In the genomic region with DNA sequence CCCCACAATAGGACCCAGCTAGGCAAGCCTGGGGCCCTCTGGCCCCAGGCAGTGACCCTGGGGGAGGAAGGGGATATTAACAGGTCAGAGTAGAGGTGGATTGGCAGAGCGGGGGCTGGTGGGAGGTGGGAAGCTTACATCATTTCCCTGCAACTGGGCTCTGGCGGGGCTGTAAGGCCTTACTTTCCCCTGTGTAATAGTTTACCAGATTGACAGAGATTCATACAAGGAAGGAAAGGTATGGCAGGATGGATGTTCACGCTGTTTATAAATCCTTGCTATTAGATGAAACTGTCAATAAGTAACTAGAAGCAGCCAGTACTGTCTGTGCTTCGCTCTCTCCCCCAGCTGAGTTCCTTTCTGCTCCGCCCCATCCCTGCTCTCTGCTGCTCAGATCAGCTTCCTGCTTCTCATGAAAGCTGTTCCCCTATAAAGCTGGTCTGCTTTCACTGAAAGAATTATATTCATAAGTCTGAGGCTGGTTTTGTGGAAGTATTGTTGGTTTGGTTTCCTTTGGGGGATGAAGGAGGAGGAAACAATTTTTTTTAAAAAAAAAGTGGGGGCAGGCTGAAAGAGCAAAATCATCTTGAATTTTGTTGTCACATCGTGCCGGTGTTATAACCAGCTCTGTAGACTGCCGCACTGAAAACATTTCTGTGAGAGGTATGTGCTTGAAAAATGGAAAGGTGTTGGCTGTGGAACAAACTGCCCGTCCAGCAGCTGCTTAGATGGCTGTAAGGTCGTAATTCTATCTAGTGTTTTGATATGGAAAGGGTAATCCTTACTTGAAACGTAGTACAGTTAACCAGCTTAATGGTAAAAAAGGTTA, we compare ENCODE assay signal across 8 cellular contexts.
DNase-seq lines count a peak whose midpoint lies in the region; ATAC-seq and TF ChIP-seq lines count a peak whose summit lies in the region.

No MANE protein-coding gene starts in this region.

- H3K79me2 ChIP-seq in PC-3 (ENCODE audit: low read length): no peaks in the 10 kb centered on the region

- WGBS in neuronal stem cell (ENCODE audit: extremely low coverage in 2 of 2, insufficient read length in 2 of 2, insufficient replicate concordance in 1 of 2), 2 donors: no CpG with 5 or more reads among the region's 11 CpGs
- WGBS in urinary bladder: 4% methylated on average over 11 of the region's 11 CpGs

- H2BK5ac ChIP-seq in neuronal stem cell (ENCODE audit: low read length): no peak overlapping the region

- intact Hi-C loops in PC-3 (cut with micrococcal nuclease): loop anchor here (5.0 kb wide), 1 partner anchor 787 kb away; no protein-coding TSS in a partner anchor

- no peak overlapping the region for H3K18ac ChIP-seq in neuronal stem cell (ENCODE audit: low read length)

- no peak overlapping the region for H4K91ac ChIP-seq in neuronal stem cell (ENCODE audit: low read depth, low read length, poor library complexity)

- H3K4me2 ChIP-seq in PC-3 (ENCODE audit: low read length) (peak overlapping the region; percentile 82), neuronal stem cell (ENCODE audit: insufficient read depth, low read length, poor library complexity, severe bottlenecking) (peak overlapping the region; percentile 46)

- H3K9ac ChIP-seq in PC-3 (ENCODE audit: low read length) (peak overlapping the region; percentile 36; the same call in 1 of the 2 replicates), neuronal stem cell (ENCODE audit: low read depth, low read length, poor library complexity) (no peak overlapping the region)

- H3K14ac ChIP-seq in neuronal stem cell (ENCODE audit: low read length): no peak overlapping the region

- DNase-seq in AG04449 (ENCODE audit: low read depth, low spot score) (no peak), PC-3 (peak; percentile 34), foreskin melanocyte (peak; percentile 62), neuronal stem cell (ENCODE audit: low spot score) (no peak)
- DNase-seq in activated T-helper 9 cell treated with anti-CD3 and anti-CD28 coated beads, Interleukin-2, amount 50 U/mL, for 16 hours (ENCODE audit: low read depth): peak; percentile 10

- no peak overlapping the region for H2BK12ac ChIP-seq in neuronal stem cell (ENCODE audit: low read length)

- no peaks in the 10 kb centered on the region for H3K9me2 ChIP-seq in PC-3 (replicated peaks; ENCODE audit: low read length)

- H2AK5ac ChIP-seq in neuronal stem cell (ENCODE audit: low read depth, low read length): no peak overlapping the region

- H2BK120ac ChIP-seq in neuronal stem cell (ENCODE audit: low read depth, low read length): no peak overlapping the region

- H3K23ac ChIP-seq in neuronal stem cell (ENCODE audit: low read depth, low read length, poor library complexity): no peak overlapping the region

- H3K4me1 ChIP-seq in PC-3 (ENCODE audit: insufficient read depth, low read length) (peaks cover 15% of the 10 kb centered on the region), neuronal stem cell (ENCODE audit: control insufficient read depth in 2 of 2, insufficient read depth in 1 of 2, low read depth in 1 of 2, low read length in 2 of 2) (peaks cover 8% of the 10 kb centered on the region in 2 donors), urinary bladder (ENCODE audit: insufficient read depth) (peaks cover 2% of the 10 kb centered on the region)

- POLR2A ChIA-PET in AG04449 (lab: Yijun Ruan, JAX) (no interaction called here), PC-3 (lab: Charles Lee; ENCODE audit: unreplicated experiment) (interaction anchor here (0.6 kb wide), 1 partner anchor 793 kb away, joined by 3 read pairs; no protein-coding TSS in a partner anchor)

- no peaks in the 10 kb centered on the region for H4K20me1 ChIP-seq in PC-3 (ENCODE audit: low read length)

- no peaks in the 10 kb centered on the region for H3K79me1 ChIP-seq in neuronal stem cell (ENCODE audit: low read depth, low read length)

- ATAC-seq in GM18868 (IDR thresholded peaks at IDR 0.05; ENCODE audit: unreplicated experiment) (peak; percentile 86), HG03066 (IDR thresholded peaks at IDR 0.05; ENCODE audit: low read depth, unreplicated experiment) (peak; percentile 93), PC-3 (peak; percentile 95)

- no peak overlapping the region for H4K8ac ChIP-seq in neuronal stem cell (ENCODE audit: low read depth, low read length)

- H3K9me3 ChIP-seq in PC-3 (ENCODE audit: low read length): no peaks in the 10 kb centered on the region
- peaks cover 2 to 9% of the 10 kb centered on the region in 2 donors for H3K9me3 ChIP-seq in neuronal stem cell (replicated peaks in 1 of 2; ENCODE audit: control insufficient read depth in 2 of 2, insufficient read depth in 1 of 2, low read depth in 1 of 2, low read length in 2 of 2)

- H3K27me3 ChIP-seq in PC-3 (ENCODE audit: low read length) (no peaks in the 10 kb centered on the region), neuronal stem cell (ENCODE audit: control insufficient read depth in 3 of 3, insufficient read depth in 3 of 3, low read depth in 1 of 3, low read length in 3 of 3) (no peaks in the 10 kb centered on the region)

- peak overlapping the region; percentile 44 for H3K4me3 ChIP-seq in AG04449 (ENCODE audit: low read depth, low read length)
- H3K4me3 ChIP-seq in PC-3 (ENCODE audit: low read length): peak overlapping the region; percentile 59
- H3K4me3 ChIP-seq in neuronal stem cell (ENCODE audit: low read length in 2 of 2): peak overlapping the region in 1 of 2 donors; percentile 43
- peak overlapping the region; percentile 35 for H3K4me3 ChIP-seq in urinary bladder (ENCODE audit: low read depth, low read length)

- H3K4ac ChIP-seq in neuronal stem cell (ENCODE audit: low read length): no peak overlapping the region

- no peak overlapping the region for H2BK15ac ChIP-seq in neuronal stem cell (ENCODE audit: low read length)

- CTCF ChIA-PET in AG04449 (lab: Yijun Ruan, JAX): interaction anchor here (0.8 to 2.4 kb wide), 7 partner anchors 9 to 170 kb away, joined by 3 to 12 read pairs (median 3); no protein-coding TSS in a partner anchor
- CTCF ChIA-PET in PC-3 (lab: Charles Lee): interaction anchor here (0.6 kb wide), 1 partner anchor 24 kb away, joined by 3 read pairs; no protein-coding TSS in a partner anchor

- TF ChIP-seq CTCF in AG04449 (IDR thresholded peaks at IDR 0.05; ENCODE audit: insufficient read depth, low read length, missing control alignments): no peak
- TF ChIP-seq CTCF in PC-3 (conservative IDR thresholded peaks at IDR 0.05; ENCODE audit: low read depth, low read length): no peak

- H3F3A ChIP-seq in PC-3 (ENCODE audit: low read length, unreplicated experiment): no peaks in the 10 kb centered on the region

- no TSS peak for BruUV-seq in PC-3 (replicated peaks; lab: Mats Ljungman, UMichigan)

- peak overlapping the region; percentile 0; the same call in 1 of the 2 replicates for H3K27ac ChIP-seq in PC-3 (ENCODE audit: low read length)
- H3K27ac ChIP-seq in neuronal stem cell (replicated peaks; ENCODE audit: low read length): peak overlapping the region; percentile 6
- H3K27ac ChIP-seq in urinary bladder (ENCODE audit: low read depth): peak overlapping the region; percentile 18

- H2AFZ ChIP-seq in PC-3 (ENCODE audit: low read length) (peak overlapping the region; percentile 77), neuronal stem cell (ENCODE audit: low read length) (peak overlapping the region; percentile 60)

- H3K36me3 ChIP-seq in PC-3 (ENCODE audit: low read depth, low read length) (no peaks in the 10 kb centered on the region), neuronal stem cell (replicated peaks in 1 of 2; ENCODE audit: control insufficient read depth in 2 of 2, insufficient read depth in 2 of 2, low read length in 2 of 2) (peaks cover 0 to 1% of the 10 kb centered on the region in 2 donors), urinary bladder (ENCODE audit: insufficient read depth) (no peaks in the 10 kb centered on the region)

Comparison
In these comparisons a context has a peak if more than half of its experiments do, and no peak if none do; other contexts are left out.
1. DNase-seq: peak in PC-3 (single experiment), activated T-helper 9 cell treated with anti-CD3 and anti-CD28 coated beads, Interleukin-2, amount 50 U/mL, for 16 hours (single experiment) and foreskin melanocyte (single experiment); none in AG04449 (single experiment) and neuronal stem cell (single experiment).
2. Peak in every context shown above with its lines, with median percentiles within 50 percentile points of each other: ATAC-seq and H3K27ac ChIP-seq.